Comparison of ENCODE assay signal across 12 cellular contexts in the genomic region with DNA sequence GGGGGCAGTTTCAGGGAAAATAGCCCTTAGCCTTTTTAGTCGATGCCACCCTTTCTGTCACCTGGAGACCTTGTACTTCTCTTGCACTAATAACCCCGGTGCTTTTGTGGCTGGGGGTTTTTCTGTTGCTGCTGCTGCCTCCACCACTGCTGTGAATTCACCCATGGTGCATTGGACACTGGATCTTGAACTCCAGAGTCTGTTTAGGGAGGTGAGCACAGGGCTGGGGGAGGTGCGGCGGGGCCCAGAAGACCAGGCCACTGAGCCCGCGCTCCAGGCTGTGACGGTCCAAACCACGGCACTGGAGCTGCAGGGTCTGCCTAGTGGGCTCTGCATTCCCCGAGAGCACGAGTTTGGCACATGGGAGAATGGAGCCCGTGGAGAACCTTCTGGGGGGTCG.
DNase-seq lines count a peak whose midpoint lies in the region; ATAC-seq and TF ChIP-seq lines count a peak whose summit lies in the region.
"Had no signal": no experiment of that assay in that cellular context is flagged by ENCODE, and none has a peak within 500 bp of the region (broad histone marks: within the 10 kb centered on the region; RNA-seq: fewer than 3 reads in every experiment).

No MANE protein-coding gene starts in this region.

- no peak for TF ChIP-seq POLR2A in body of pancreas (IDR thresholded peaks at IDR 0.05)

- H3K4me1 ChIP-seq in heart right ventricle (peaks cover 0 to 52% (median 6%) of the 10 kb centered on the region in 9 donors), lower lobe of right lung (peaks cover 20% of the 10 kb centered on the region), thymus (ENCODE audit: control insufficient read depth, insufficient read depth, low read length) (peaks cover 59% of the 10 kb centered on the region), body of pancreas (no peaks in the 10 kb centered on the region)

- H3K36me3 ChIP-seq in heart right ventricle (peaks cover 0 to 56% (median 0%) of the 10 kb centered on the region in 9 donors), lower lobe of right lung (no peaks in the 10 kb centered on the region), thymus (ENCODE audit: control insufficient read depth, insufficient read depth) (no peaks in the 10 kb centered on the region), body of pancreas (replicated peaks in 1 of 2; ENCODE audit: insufficient read depth in 1 of 2, low read depth in 2 of 2) (no peaks in the 10 kb centered on the region)
- H3K36me3 ChIP-seq: breast epithelium had no signal

- H3K9me3 ChIP-seq in heart right ventricle, result no peaks in the 10 kb centered on the region
- H3K9me3 ChIP-seq in lower lobe of right lung, result no peaks in the 10 kb centered on the region
- no peaks in the 10 kb centered on the region for H3K9me3 ChIP-seq in thymus (ENCODE audit: control insufficient read depth)
- H3K9me3 ChIP-seq in body of pancreas, result no peaks in the 10 kb centered on the region
- H3K9me3 ChIP-seq: breast epithelium had no signal

- ATAC-seq in Right ventricle myocardium inferior (no peak), heart right ventricle (no peak), lower lobe of right lung (no peak), body of pancreas (no peak), GM19035 (IDR thresholded peaks at IDR 0.05; ENCODE audit: unreplicated experiment) (no peak)

- H3K27me3 Mint-ChIP-seq in activated CD4-positive, alpha-beta memory T cell treated with anti-CD3 and anti-CD28 coated beads, Interleukin-2, amount 10 ng/mL, durations not matched to agents 7 days and 5 days, result peaks cover 8% of the 10 kb centered on the region

- intact Hi-C loops in Right ventricle myocardium inferior (cut with DNase I) (loop anchor here (10.0 kb wide), 1 partner anchor 532 kb away; no protein-coding TSS in a partner anchor), heart right ventricle (cut with DNase I) (loop anchor here in 7 of 10 donors (10.0 kb wide), 5 partner anchors 252 to 1022 kb away; partner anchors contain the start of gene RAD52 (in 1 of the 7)), lower lobe of right lung (cut with DNase I) (no loop called here), body of pancreas (cut with DNase I) (loop anchor here (10.0 kb wide), 1 partner anchor 392 kb away; no protein-coding TSS in a partner anchor)

- POLR2A ChIA-PET in activated CD4-positive, alpha-beta memory T cell treated with anti-CD3 and anti-CD28 coated beads, Interleukin-2, amount 10 ng/mL, durations not matched to agents 7 days and 5 days (lab: Charles Lee), result no interaction called here

- H3K4me3 Mint-ChIP-seq in activated CD4-positive, alpha-beta memory T cell treated with anti-CD3 and anti-CD28 coated beads, Interleukin-2, amount 10 ng/mL, durations not matched to agents 7 days and 5 days, result peak overlapping the region; percentile 74

- H3K27me3 ChIP-seq in heart right ventricle (no peaks in the 10 kb centered on the region), lower lobe of right lung (ENCODE audit: low read depth) (no peaks in the 10 kb centered on the region), thymus (ENCODE audit: control insufficient read depth, insufficient read depth) (no peaks in the 10 kb centered on the region), body of pancreas (no peaks in the 10 kb centered on the region)
- H3K27me3 ChIP-seq: breast epithelium had no signal

- 87 to 89% methylated on average over 12 of the region's 12 CpGs for WGBS in heart right ventricle, 2 donors
- 76% methylated on average over 12 of the region's 12 CpGs for WGBS in thymus
- 77 to 78% methylated on average over 4 to 12 of the region's 12 CpGs for WGBS in body of pancreas, 2 donors

- CTCF ChIA-PET in activated CD4-positive, alpha-beta memory T cell treated with anti-CD3 and anti-CD28 coated beads, Interleukin-2, amount 10 ng/mL, durations not matched to agents 7 days and 5 days (lab: Charles Lee), result no interaction called here

- no peak for TF ChIP-seq CTCF in heart right ventricle (IDR thresholded peaks at IDR 0.05)
- no peak for TF ChIP-seq CTCF in lower lobe of right lung (IDR thresholded peaks at IDR 0.05)
- no peak for TF ChIP-seq CTCF in body of pancreas (IDR thresholded peaks at IDR 0.05)

- H3K36me3 Mint-ChIP-seq in activated CD4-positive, alpha-beta memory T cell treated with anti-CD3 and anti-CD28 coated beads, Interleukin-2, amount 10 ng/mL, durations not matched to agents 7 days and 5 days (ENCODE audit: low read depth), result peaks cover 10% of the 10 kb centered on the region

- peak overlapping the region in 3 of 10 donors; percentile 6 to 84 (median 28) for H3K27ac ChIP-seq in heart right ventricle
- peak overlapping the region; percentile 78 for H3K27ac ChIP-seq in lower lobe of right lung
- peak overlapping the region; percentile 94 for H3K27ac ChIP-seq in thymus (ENCODE audit: low read depth)
- peak overlapping the region in 1 of 4 donors; percentile 68 for H3K27ac ChIP-seq in body of pancreas
- H3K27ac ChIP-seq: breast epithelium had no signal

- H3K4me3 ChIP-seq in heart right ventricle (peak overlapping the region in 1 of 10 donors; percentile 36), lower lobe of right lung (peak overlapping the region; percentile 31), thymus (ENCODE audit: low read length) (no peak overlapping the region), body of pancreas (no peak overlapping the region)

- peak overlapping the region; percentile 88 for H3K27ac Mint-ChIP-seq in activated CD4-positive, alpha-beta memory T cell treated with anti-CD3 and anti-CD28 coated beads, Interleukin-2, amount 10 ng/mL, durations not matched to agents 7 days and 5 days

- peaks cover 63% of the 10 kb centered on the region for H3K4me1 Mint-ChIP-seq in activated CD4-positive, alpha-beta memory T cell treated with anti-CD3 and anti-CD28 coated beads, Interleukin-2, amount 10 ng/mL, durations not matched to agents 7 days and 5 days

- DNase-seq in Right ventricle myocardium inferior (ENCODE audit: missing footprints) (peak; percentile 34), heart right ventricle (no peak), lower lobe of right lung (no peak), HK-2 (ENCODE audit: unreplicated experiment) (no peak), body of pancreas (no peak)
- DNase-seq in activated CD4-positive, alpha-beta memory T cell treated with anti-CD3 and anti-CD28 coated beads, Interleukin-2, amount 10 ng/mL, durations not matched to agents 7 days and 5 days, result no peak
- DNase-seq: DMS53, Karpas-422, NCI-H1417 had no signal

- no peaks in the 10 kb centered on the region for H3K9me3 Mint-ChIP-seq in activated CD4-positive, alpha-beta memory T cell treated with anti-CD3 and anti-CD28 coated beads, Interleukin-2, amount 10 ng/mL, durations not matched to agents 7 days and 5 days
